Comparison of ENCODE assay signal across 8 cellular contexts in the genomic region with DNA sequence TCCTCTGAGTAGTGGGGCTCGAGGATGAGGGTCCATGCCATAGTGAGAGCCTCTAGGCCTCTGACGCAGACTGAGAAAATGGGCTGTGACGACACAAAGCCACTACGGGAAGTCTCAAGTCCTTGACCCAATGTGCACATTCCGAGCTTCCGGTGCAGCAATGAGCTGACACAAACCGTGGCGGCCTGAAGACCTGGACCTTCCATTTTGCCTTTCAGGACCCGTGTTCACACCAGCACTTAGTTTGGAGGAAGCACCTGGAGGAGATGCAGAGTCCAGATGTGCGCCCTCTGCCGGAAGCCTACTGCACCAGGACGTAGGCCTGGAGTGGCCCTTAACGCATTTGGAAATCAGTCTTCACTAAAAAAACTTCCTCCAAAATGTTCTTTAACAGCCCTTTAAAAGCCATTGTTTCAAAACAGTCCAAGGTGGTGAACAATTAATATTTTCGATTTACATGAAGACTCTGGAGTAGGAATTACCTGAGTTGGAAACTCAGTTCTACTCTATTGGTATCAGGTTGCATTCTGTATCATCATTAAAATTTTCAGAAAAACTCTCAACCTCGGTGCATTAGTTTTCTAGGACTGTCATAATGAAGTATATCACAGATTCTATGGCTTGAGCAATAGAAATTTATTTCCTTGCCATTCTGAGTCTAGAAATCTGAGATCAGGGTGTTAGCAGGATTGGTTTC. TPM values are rescaled to one million over a fixed set of nuclear protein-coding genes. Genes with fewer than 3 reads are reported as not detected.
A peak's percentile ranks its signal among the peaks of the same experiment; 100 is the strongest.
DNase-seq lines count a peak whose midpoint lies in the region; ATAC-seq and TF ChIP-seq lines count a peak whose summit lies in the region.

No MANE protein-coding gene starts in this region.

- no peaks in the 10 kb centered on the region for H3K9me3 ChIP-seq in CD8-positive, alpha-beta T cell (ENCODE audit: low read length)

- H3K4me1 Mint-ChIP-seq in CD8-positive, alpha-beta T cell (ENCODE audit: low read depth): peaks cover 23% of the 10 kb centered on the region
- peaks cover 48% of the 10 kb centered on the region for H3K4me1 Mint-ChIP-seq in dendritic cell treated with granulocyte-macrophage colony-stimulating factor and Interleukin-4, amounts not matched to agents 40 ng/mL and 50 ng/mL, for 4 days (ENCODE audit: low read depth)

- no peaks in the 10 kb centered on the region for H3K27me3 ChIP-seq in CD8-positive, alpha-beta T cell (ENCODE audit: insufficient read depth, low read length)

- ATAC-seq in CD8-positive, alpha-beta T cell: peak; percentile 74
- no peak for ATAC-seq in stimulated activated naive CD8-positive, alpha-beta T cell treated with anti-CD3 and anti-CD28 coated beads, Interleukin-15, Interleukin-2, amounts not matched to agents 100 U/mL and 50 U/mL, for 24 hours

- CTCF ChIA-PET in CD8-positive, alpha-beta T cell (lab: Charles Lee): interaction anchor here (0.7 to 12.6 kb wide), 30 partner anchors 9 to 374 kb away, joined by 3 to 127 read pairs (median 5); no protein-coding TSS in a partner anchor

- no peak overlapping the region for H3K27ac Mint-ChIP-seq in CD8-positive, alpha-beta T cell
- H3K27ac Mint-ChIP-seq in dendritic cell treated with granulocyte-macrophage colony-stimulating factor and Interleukin-4, amounts not matched to agents 40 ng/mL and 50 ng/mL, for 4 days: peak overlapping the region; percentile 71

- H3K36me3 ChIP-seq in CD8-positive, alpha-beta T cell (ENCODE audit: insufficient read depth, low read length): no peaks in the 10 kb centered on the region

- intact Hi-C loops in CD8-positive, alpha-beta T cell (cut with DNase I, micrococcal nuclease): loop anchor here (1.0 to 5.0 kb wide), 7 partner anchors 72 to 375 kb away; a partner anchor contains a TSS
- intact Hi-C loops in dendritic cell treated with granulocyte-macrophage colony-stimulating factor and Interleukin-4, amounts not matched to agents 40 ng/mL and 50 ng/mL, for 4 days (cut with micrococcal nuclease): loop anchor here (1.0 to 2.0 kb wide), 4 partner anchors 8 to 375 kb away; no protein-coding TSS in a partner anchor

- peaks cover 8% of the 10 kb centered on the region for H3K4me1 ChIP-seq in CD8-positive, alpha-beta T cell (ENCODE audit: insufficient read depth, low read length)

- peak; percentile 39 to 83 (median 72) for DNase-seq in CD8-positive, alpha-beta T cell
- DNase-seq in HT-29 (ENCODE audit: low spot score) (peak; percentile 69), mucosa of gallbladder (ENCODE audit: low spot score) (peak; percentile 60), DMS79 treated with DMSO at 0.1 percent for 48 hours (lab: John Stamatoyannopoulos, UW) (no peak), SK-N-DZ (ENCODE audit: low spot score) (no peak)
- DNase-seq in activated CD4-positive, alpha-beta T cell treated with anti-CD3 and anti-CD28 coated beads for 4 hours: peak; percentile 77
- peak; percentile 83 for DNase-seq in stimulated activated naive CD8-positive, alpha-beta T cell treated with anti-CD3 and anti-CD28 coated beads, Interleukin-15, Interleukin-2, amounts not matched to agents 100 U/mL and 50 U/mL, for 24 hours

- TF ChIP-seq CTCF in CD8-positive, alpha-beta T cell (IDR thresholded peaks at IDR 0.05): peak; percentile 82

- H3K9me3 Mint-ChIP-seq in CD8-positive, alpha-beta T cell: no peaks in the 10 kb centered on the region
- H3K9me3 Mint-ChIP-seq in dendritic cell treated with granulocyte-macrophage colony-stimulating factor and Interleukin-4, amounts not matched to agents 40 ng/mL and 50 ng/mL, for 4 days: no peaks in the 10 kb centered on the region

- H3K4me3 ChIP-seq in CD8-positive, alpha-beta T cell (ENCODE audit: low read depth, low read length): no peak overlapping the region

- no peak overlapping the region for H3K4me3 Mint-ChIP-seq in CD8-positive, alpha-beta T cell
- no peak overlapping the region for H3K4me3 Mint-ChIP-seq in dendritic cell treated with granulocyte-macrophage colony-stimulating factor and Interleukin-4, amounts not matched to agents 40 ng/mL and 50 ng/mL, for 4 days

- H3K36me3 Mint-ChIP-seq in CD8-positive, alpha-beta T cell: no peaks in the 10 kb centered on the region
- H3K36me3 Mint-ChIP-seq in dendritic cell treated with granulocyte-macrophage colony-stimulating factor and Interleukin-4, amounts not matched to agents 40 ng/mL and 50 ng/mL, for 4 days (ENCODE audit: low read depth): peaks cover 4% of the 10 kb centered on the region

- POLR2A ChIA-PET in CD8-positive, alpha-beta T cell (lab: Charles Lee): interaction anchor here (0.9 to 1.8 kb wide), 4 partner anchors 71 to 128 kb away, joined by 3 to 5 read pairs (median 4); no protein-coding TSS in a partner anchor

- no peaks in the 10 kb centered on the region for H3K27me3 Mint-ChIP-seq in CD8-positive, alpha-beta T cell (ENCODE audit: low read depth)
- H3K27me3 Mint-ChIP-seq in dendritic cell treated with granulocyte-macrophage colony-stimulating factor and Interleukin-4, amounts not matched to agents 40 ng/mL and 50 ng/mL, for 4 days: no peaks in the 10 kb centered on the region

- no peak overlapping the region for H3K27ac ChIP-seq in CD8-positive, alpha-beta T cell (ENCODE audit: low read depth, low read length)

RNA-seq across cellular contexts. Expression of a gene that starts 33.9 kb away (rescaled TPM):
- not detected for total RNA-seq in CD8-positive, alpha-beta T cell
- not detected in 2 replicates for total RNA-seq in HT-29 (2014; rRNA removed; shearing (Covaris generic))
- not detected for total RNA-seq in mucosa of gallbladder
- not detected in 2 replicates for polyA plus RNA-seq in SK-N-DZ (2014; cell fraction: cytosol; rRNA removed)
- polyA plus RNA-seq in SK-N-DZ (2014; cell fraction: nucleus; rRNA removed): not detected in 2 replicates

Comparison
In these comparisons a context has a peak if more than half of its experiments do, and no peak if none do; other contexts are left out.
1. DNase-seq: peak in CD8-positive, alpha-beta T cell (7 of 7), HT-29 (single experiment), activated CD4-positive, alpha-beta T cell treated with anti-CD3 and anti-CD28 coated beads for 4 hours (2 of 2), mucosa of gallbladder (single experiment) and stimulated activated naive CD8-positive, alpha-beta T cell treated with anti-CD3 and anti-CD28 coated beads, Interleukin-15, Interleukin-2, amounts not matched to agents 100 U/mL and 50 U/mL, for 24 hours (single experiment); none in DMS79 treated with DMSO at 0.1 percent for 48 hours (single experiment) and SK-N-DZ (single experiment).